ENCODE assay signal across 1 cellular context in genomic region chr6:167157414-167157813, GRCh38.
TF ChIP-seq lines count a peak whose summit lies in the region.

No MANE protein-coding gene starts in this region.

TF ChIP-seq in GM23338, 12 proteins besides CTCF, POLR2A, EP300 and RAD21 (continued from another document):
- TF ChIP-seq ZNF462 (CRISPR knock-in tag; IDR thresholded peaks at IDR 0.05), result no peak
- no peak for TF ChIP-seq POLR2AphosphoS5 (IDR thresholded peaks at IDR 0.05; ENCODE audit: low read depth)
- TF ChIP-seq STAT1 (IDR thresholded peaks at IDR 0.05; ENCODE audit: unreplicated experiment), result no peak
- no peak for TF ChIP-seq ZNF114 (CRISPR knock-in tag; IDR thresholded peaks at IDR 0.05)
- TF ChIP-seq ZNF331 (CRISPR knock-in tag; IDR thresholded peaks at IDR 0.05; ENCODE audit: low read depth), result no peak
- no peak for TF ChIP-seq CREB1 (CRISPR knock-in tag; IDR thresholded peaks at IDR 0.05; ENCODE audit: low read depth)
- no peak for TF ChIP-seq EZH2phosphoT487 (IDR thresholded peaks at IDR 0.05; ENCODE audit: unreplicated experiment)
- no peak for TF ChIP-seq JUNB (IDR thresholded peaks at IDR 0.05; ENCODE audit: unreplicated experiment)
- no peak for TF ChIP-seq REST (IDR thresholded peaks at IDR 0.05; ENCODE audit: unreplicated experiment)
